22 cellular contexts compared by ENCODE assay signal in genomic region chr5:173531863-173532262, GRCh38.
"Had no signal": no experiment of that assay in that cellular context is flagged by ENCODE, and none has a peak within 500 bp of the region (broad histone marks: within the 10 kb centered on the region; RNA-seq: fewer than 3 reads in every experiment).

No MANE protein-coding gene starts in this region.

- H3K27ac ChIP-seq: SJSA1, SK-N-MC had no signal

- H3K4me3 ChIP-seq: MG63, SJSA1, SK-N-MC had no signal

- H3K9me3 ChIP-seq: MG63, SJSA1 had no signal

- H3K36me3 ChIP-seq: MG63, SJSA1 had no signal

- H3K4me1 ChIP-seq: SJSA1 had no signal

- H3K27me3 ChIP-seq: MG63, SJSA1 had no signal

- ATAC-seq: HepG2 had no signal

- DNase-seq: IMR-90, Karpas-422, KG1, MG63, NCI-H1092, NCI-H1436, NCI-H187, NCI-H2029, NCI-H2081 treated with DMSO at 0.1 percent for 48 hours, NCI-H2171, NCI-H226, NCI-H446, NCI-H510A, NCI-H524 treated with DMSO at 0.1 percent for 48 hours, NCI-H69, NCI-H774, Right ventricle myocardium superior, RPMI8226, SIG-M5 had no signal
